In the genomic region with DNA sequence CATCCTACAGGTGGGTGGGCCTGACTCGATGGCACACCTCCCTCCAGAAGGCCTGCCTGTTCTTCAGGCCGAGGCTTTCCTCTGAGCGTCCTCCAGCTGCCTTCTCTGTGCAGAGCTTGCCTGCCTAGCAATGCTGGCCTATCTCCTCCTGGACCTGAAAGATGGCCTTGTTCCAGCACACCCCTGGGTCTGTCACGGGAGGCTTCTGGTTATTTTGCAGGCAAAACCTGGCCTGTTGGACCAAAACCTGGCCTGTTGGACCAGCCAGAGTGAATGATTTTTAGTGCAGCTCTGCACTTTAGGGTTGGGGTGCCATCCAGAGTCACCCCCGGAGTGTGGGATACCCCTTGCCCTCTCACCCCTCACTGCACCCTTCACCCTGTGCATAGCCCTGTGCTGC, we compare ENCODE assay signal across 18 cellular contexts.
"Had no signal": no experiment of that assay in that cellular context is flagged by ENCODE, and none has a peak within 500 bp of the region (broad histone marks: within the 10 kb centered on the region; RNA-seq: fewer than 3 reads in every experiment).

No MANE protein-coding gene starts in this region.

- DNase-seq: IMR-90; Kasumi-1; KG1; MM.1S; NCI-H1092 treated with DMSO at 0.1 percent for 48 hours; NCI-H1436; NCI-H2029 treated with DMSO at 0.1 percent for 48 hours; NCI-H2171 treated with DMSO at 0.1 percent for 48 hours; NCI-H446 treated with DMSO at 0.1 percent for 48 hours; NCI-H526; NK-92 treated with Interleukin-12 subunit alpha and Interleukin-12 subunit beta, amount 100 ng/mL, for 24 hours; PC-3; SHP77; T-helper 1 cell had no signal

- H3K27ac ChIP-seq: RWPE1 had no signal

- ATAC-seq: HepG2, Panc1, PC-3, SK-N-SH treated with all-trans-retinoic acid at 6 μM for 48 hours had no signal
